In the genomic region with DNA sequence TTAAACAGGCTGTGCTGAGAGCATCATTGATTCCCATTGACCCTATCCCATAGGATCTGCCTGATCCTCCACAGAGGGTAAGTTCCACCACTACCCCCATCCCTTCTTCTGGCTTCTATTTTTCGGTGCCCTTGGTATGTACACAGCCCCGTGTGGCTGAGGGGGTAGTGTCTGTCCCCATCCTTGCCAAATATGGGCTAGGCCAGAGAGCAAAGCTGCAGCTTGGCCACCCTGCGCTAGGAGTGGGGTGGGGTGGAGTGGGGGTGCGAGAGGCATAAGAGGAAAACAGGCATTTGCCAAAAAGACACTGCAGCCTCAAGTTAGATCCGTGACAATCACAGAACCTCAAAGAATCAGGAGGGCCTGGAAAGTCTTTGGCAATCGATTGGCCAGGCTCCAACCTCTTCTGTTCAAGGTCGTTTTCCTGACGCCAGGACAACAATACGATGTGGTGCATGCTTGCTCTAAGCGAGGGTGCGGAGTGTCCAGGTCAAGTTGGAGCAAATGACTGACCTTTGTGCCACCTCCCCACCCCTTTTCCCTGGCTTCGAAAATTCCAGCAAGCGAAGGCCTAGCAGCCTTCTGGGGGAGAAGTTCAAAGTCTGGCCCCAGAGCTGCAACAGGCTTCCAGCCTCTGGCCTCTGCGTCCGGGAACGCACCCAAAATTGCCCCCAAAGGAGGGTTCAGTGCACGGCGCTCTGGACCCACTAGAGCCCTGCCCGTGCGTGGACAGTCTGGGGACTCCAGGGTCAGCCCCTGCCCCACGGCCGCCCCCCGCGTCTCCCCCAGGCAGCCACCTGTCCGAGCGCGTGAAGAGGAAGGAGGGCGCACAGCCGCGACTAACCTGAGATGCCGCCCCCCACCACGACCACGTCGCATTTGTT, we compare ENCODE assay signal across 11 cellular contexts. TPM values are rescaled to one million over a fixed set of nuclear protein-coding genes. Genes with fewer than 3 reads are reported as not detected.
A peak's percentile ranks its signal among the peaks of the same experiment; 100 is the strongest.
DNase-seq lines count a peak whose midpoint lies in the region; FAIRE-seq and TF ChIP-seq lines count a peak whose summit lies in the region.
"Had no signal": no experiment of that assay in that cellular context is flagged by ENCODE, and none has a peak within 500 bp of the region (broad histone marks: within the 10 kb centered on the region; RNA-seq: fewer than 3 reads in every experiment).

No MANE protein-coding gene starts in this region.

- H3K9me3 ChIP-seq in iPS-20b (ENCODE audit: insufficient read depth, low read depth, low read length) = no peaks in the 10 kb centered on the region

- TF ChIP-seq CTCF in Calu3 (IDR thresholded peaks at IDR 0.05; ENCODE audit: unreplicated experiment) = no peak
- TF ChIP-seq CTCF in bronchial epithelial cell (IDR thresholded peaks at IDR 0.05; ENCODE audit: insufficient read depth, low read length, severe bottlenecking) = no peak
- TF ChIP-seq CTCF in lower leg skin (IDR thresholded peaks at IDR 0.05) = no peak

- peaks cover 45% of the 10 kb centered on the region for H3K4me1 Mint-ChIP-seq in Calu3 (ENCODE audit: low read depth, unreplicated experiment)

- no peaks in the 10 kb centered on the region for H3K4me1 ChIP-seq in iPS-20b (ENCODE audit: insufficient read depth, low read length)

- peak overlapping the region; percentile 27 for H3K27ac Mint-ChIP-seq in Calu3 (ENCODE audit: unreplicated experiment)

- WGBS in lower leg skin, 2 donors = 33 to 51% methylated on average over 13 to 31 of the region's 34 CpGs

- intact Hi-C loops in Calu3 (cut with micrococcal nuclease; ENCODE audit: unreplicated experiment) (no loop called here), lower leg skin (cut with DNase I; ENCODE audit: low total_unique reads) (no loop called here)

- no peak overlapping the region for H3K27ac ChIP-seq in iPS-20b (ENCODE audit: low read length)
- H3K27ac ChIP-seq: BLaER1 treated with 17β-estradiol and CSF1 and Interleukin-3, amounts not matched to agents 10 nM and 100 nM had no signal

- peaks cover 21% of the 10 kb centered on the region for H3K36me3 Mint-ChIP-seq in Calu3 (ENCODE audit: insufficient read depth, unreplicated experiment)

- CTCF ChIA-PET in Calu3 (lab: Charles Lee) = interaction anchor here (0.5 kb wide), 1 partner anchor 37 kb away, joined by 3 read pairs; no protein-coding TSS in a partner anchor

- H3K9me3 Mint-ChIP-seq in Calu3 (ENCODE audit: low read depth, unreplicated experiment) = no peaks in the 10 kb centered on the region

- no peak overlapping the region for H3K9ac ChIP-seq in iPS-20b (ENCODE audit: low read depth, low read length)
- H3K9ac ChIP-seq: BLaER1 treated with 17β-estradiol and CSF1 and Interleukin-3, amounts not matched to agents 10 nM and 100 nM had no signal

- H3K27me3 Mint-ChIP-seq in Calu3 (ENCODE audit: unreplicated experiment) = no peaks in the 10 kb centered on the region

- H3K4me3 ChIP-seq in bronchial epithelial cell (ENCODE audit: low read depth, low read length) (peak overlapping the region; percentile 22), iPS-20b (ENCODE audit: low read length) (peak overlapping the region; percentile 42; the same call in 1 of the 2 replicates), lower leg skin (ENCODE audit: low read depth, poor library complexity, severe bottlenecking) (no peak overlapping the region)
- H3K4me3 ChIP-seq: BLaER1 treated with 17β-estradiol and CSF1 and Interleukin-3, amounts not matched to agents 10 nM and 100 nM had no signal

- peak; percentile 6 for DNase-seq in Calu3
- no peak for DNase-seq in bronchial epithelial cell (ENCODE audit: low read depth)
- peak; percentile 2 for DNase-seq in retina
- DNase-seq in foreskin melanocyte = no peak
- no peak for DNase-seq in lower leg skin (ENCODE audit: low spot score in 2 of 2)
- DNase-seq in NCI-H2081 treated with DMSO at 0.1 percent for 48 hours (lab: John Stamatoyannopoulos, UW) = no peak
- DNase-seq in erythroblast (lab: John Stamatoyannopoulos, UW) = no peak
- DNase-seq: activated CD8-positive, alpha-beta memory T cell treated with anti-CD3 and anti-CD28 coated beads for 24 hours; KG1 had no signal

- H3K27me3 ChIP-seq in bronchial epithelial cell (ENCODE audit: control insufficient read depth, insufficient read depth, low read length) = no peaks in the 10 kb centered on the region
- peaks cover 33% of the 10 kb centered on the region for H3K27me3 ChIP-seq in iPS-20b (ENCODE audit: insufficient read depth, low read length)
- H3K27me3 ChIP-seq: BLaER1 treated with 17β-estradiol and CSF1 and Interleukin-3, amounts not matched to agents 10 nM and 100 nM had no signal

- BruUV-seq in Calu3 (replicated peaks; lab: Mats Ljungman, UMichigan) = no TSS peak

- FAIRE-seq in bronchial epithelial cell (lab: Jason Lieb, UNC) = no peak

- H3K4me3 Mint-ChIP-seq in Calu3 (ENCODE audit: low read depth, unreplicated experiment) = peak overlapping the region; percentile 36

- H3K36me3 ChIP-seq in bronchial epithelial cell (ENCODE audit: control insufficient read depth, insufficient read depth, low read length) = no peaks in the 10 kb centered on the region
- H3K36me3 ChIP-seq in iPS-20b (ENCODE audit: insufficient read depth, low read depth, low read length) = no peaks in the 10 kb centered on the region
- H3K36me3 ChIP-seq: BLaER1 treated with 17β-estradiol and CSF1 and Interleukin-3, amounts not matched to agents 10 nM and 100 nM had no signal

- TF ChIP-seq POLR2A in lower leg skin (IDR thresholded peaks at IDR 0.05) (no peak), erythroblast (IDR thresholded peaks at IDR 0.05; ENCODE audit: low read length) (no peak)

RNA-seq across cellular contexts. Expression of a gene that starts 0.6 kb away (rescaled TPM):
- total RNA-seq in Calu3 (2022) (45.0 and 56.8 TPM in 2 replicates), bronchial epithelial cell (under 0.01 and 0.13 TPM in 2 replicates), lower leg skin (1 to 10 TPM in 3 of 4 donors, under 1 TPM in 1; 0.34 to 6.3 (median 3.7) TPM)

Comparison
In these comparisons a context has a peak if more than half of its experiments do, and no peak if none do; other contexts are left out.
1. DNase-seq: peak in Calu3 (single experiment) and retina (single experiment); none in bronchial epithelial cell (single experiment), foreskin melanocyte (single experiment), lower leg skin (0 of 2), NCI-H2081 treated with DMSO at 0.1 percent for 48 hours (single experiment) and erythroblast (0 of 2).